In the genomic region with DNA sequence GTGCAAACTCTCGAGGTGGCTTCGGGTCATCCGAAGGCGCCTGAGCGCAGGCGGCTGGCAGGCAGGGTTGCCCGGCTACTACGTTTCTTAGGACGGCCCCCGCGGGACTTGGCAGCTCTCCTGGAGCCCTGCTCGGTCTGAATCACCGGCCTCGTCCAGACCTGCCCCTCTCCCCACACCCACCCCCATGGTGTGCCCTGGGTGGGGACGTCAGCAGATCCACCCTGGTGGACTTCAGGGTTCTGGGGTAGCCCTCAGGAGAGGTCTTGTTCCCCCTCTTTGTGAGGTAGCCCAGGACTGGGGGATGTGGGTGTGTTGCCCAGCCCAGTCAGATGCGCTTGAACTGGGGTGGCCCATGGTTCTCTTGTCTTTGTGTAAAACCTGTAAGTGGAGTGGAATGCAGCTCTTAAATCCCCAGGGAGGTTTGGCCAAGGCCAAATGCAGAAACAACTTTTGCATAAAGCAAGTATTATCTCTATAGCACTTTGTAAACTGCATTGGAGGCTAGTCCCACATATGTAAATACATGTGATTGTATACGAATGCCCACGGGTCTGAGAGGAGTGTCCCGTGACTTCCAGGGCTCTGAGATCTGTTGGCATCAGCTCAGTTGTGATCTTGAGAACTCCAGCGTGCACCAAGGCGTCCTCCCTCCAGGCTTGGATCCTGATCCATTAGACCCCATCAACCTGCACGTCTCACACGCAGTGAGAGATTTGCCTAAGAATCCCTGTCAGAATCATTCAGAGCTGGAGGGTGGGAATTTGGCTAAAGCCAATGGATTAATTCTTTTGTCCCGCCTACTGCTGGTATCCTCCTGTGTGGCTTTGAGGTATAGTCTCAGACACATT, we compare ENCODE assay signal across 8 cellular contexts. TPM values are rescaled to one million over a fixed set of nuclear protein-coding genes. Genes with fewer than 3 reads are reported as not detected.
A peak's percentile ranks its signal among the peaks of the same experiment; 100 is the strongest.
DNase-seq lines count a peak whose midpoint lies in the region; ATAC-seq and TF ChIP-seq lines count a peak whose summit lies in the region.

No MANE protein-coding gene starts in this region.

- H3K4me3 ChIP-seq in fibroblast of the aortic adventitia (ENCODE audit: low read depth, low read length) (peak overlapping the region; percentile 86), neural cell (ENCODE audit: low read length) (peak overlapping the region; percentile 96)

- H3K9me2 ChIP-seq in neural cell (ENCODE audit: insufficient read depth, low read length) = no peaks in the 10 kb centered on the region

- peaks cover 39% of the 10 kb centered on the region for H3K79me2 ChIP-seq in neural cell (replicated peaks; ENCODE audit: insufficient read depth, low read length)

- DNase-seq in activated naive CD4-positive, alpha-beta T cell treated with anti-CD3 and anti-CD28 coated beads, Interleukin-2, amount 10 ng/mL, durations not matched to agents 7 days and 5 days = no peak
- no peak for DNase-seq in activated naive CD4-positive, alpha-beta T cell treated with anti-CD3 and anti-CD28 coated beads, Interleukin-2, amount 50 U/mL, for 16 hours
- DNase-seq in fibroblast of the aortic adventitia (ENCODE audit: low read depth) (peak; percentile 86), NCI-H2171 (lab: John Stamatoyannopoulos, UW) (no peak)

- H3K9ac ChIP-seq in neural cell (ENCODE audit: low read length) = peak overlapping the region; percentile 95

- ATAC-seq in HG03565 (IDR thresholded peaks at IDR 0.05; ENCODE audit: unreplicated experiment) (no peak), GM19023 (IDR thresholded peaks at IDR 0.05; ENCODE audit: unreplicated experiment) (no peak)

- H3K27ac ChIP-seq in VCaP = peak overlapping the region; percentile 72
- no peak overlapping the region for H3K27ac ChIP-seq in neural cell (ENCODE audit: low read length)

- H3F3A ChIP-seq in neural cell (ENCODE audit: insufficient read depth, low read length, poor library complexity, severe bottlenecking) = peaks cover 2% of the 10 kb centered on the region

- H2AFZ ChIP-seq in neural cell (ENCODE audit: low read depth, low read length) = no peak overlapping the region

- H3K4me2 ChIP-seq in neural cell (ENCODE audit: low read length) = peak overlapping the region; percentile 67

- H3K4me3 Mint-ChIP-seq in activated naive CD4-positive, alpha-beta T cell treated with anti-CD3 and anti-CD28 coated beads, Interleukin-2, amount 10 ng/mL, durations not matched to agents 7 days and 5 days = peak overlapping the region; percentile 94

- TF ChIP-seq EP300 in neural cell (conservative IDR thresholded peaks at IDR 0.05; ENCODE audit: poor library complexity, severe bottlenecking) = no peak

- H3K9me3 Mint-ChIP-seq in activated naive CD4-positive, alpha-beta T cell treated with anti-CD3 and anti-CD28 coated beads, Interleukin-2, amount 10 ng/mL, durations not matched to agents 7 days and 5 days = no peaks in the 10 kb centered on the region

- TF ChIP-seq RAD21 in neural cell (conservative IDR thresholded peaks at IDR 0.05) = no peak

- H3K27ac Mint-ChIP-seq in activated naive CD4-positive, alpha-beta T cell treated with anti-CD3 and anti-CD28 coated beads, Interleukin-2, amount 10 ng/mL, durations not matched to agents 7 days and 5 days = peak overlapping the region; percentile 58

- no peaks in the 10 kb centered on the region for H3K9me3 ChIP-seq in neural cell (ENCODE audit: low read length)

- TF ChIP-seq CTCF in VCaP (conservative IDR thresholded peaks at IDR 0.05) (no peak), fibroblast of the aortic adventitia (IDR thresholded peaks at IDR 0.05; ENCODE audit: insufficient read depth, low read length) (no peak), neural cell (IDR thresholded peaks at IDR 0.05; ENCODE audit: poor library complexity, severe bottlenecking) (no peak)

- H3K27me3 ChIP-seq in neural cell (ENCODE audit: insufficient read depth, low read depth, low read length) = peaks cover 15% of the 10 kb centered on the region

- peaks cover 46% of the 10 kb centered on the region for H3K4me1 Mint-ChIP-seq in activated naive CD4-positive, alpha-beta T cell treated with anti-CD3 and anti-CD28 coated beads, Interleukin-2, amount 10 ng/mL, durations not matched to agents 7 days and 5 days

- CTCF ChIA-PET in activated naive CD4-positive, alpha-beta T cell treated with anti-CD3 and anti-CD28 coated beads, Interleukin-2, amount 10 ng/mL, durations not matched to agents 7 days and 5 days (lab: Charles Lee) = interaction anchor here (1.0 to 7.3 kb wide), 3 partner anchors 61 to 195 kb away, joined by 3 to 184 read pairs (median 3); no protein-coding TSS in a partner anchor

- no peaks in the 10 kb centered on the region for H4K20me1 ChIP-seq in neural cell (ENCODE audit: insufficient read depth)

- peaks cover 3% of the 10 kb centered on the region for H3K27me3 Mint-ChIP-seq in activated naive CD4-positive, alpha-beta T cell treated with anti-CD3 and anti-CD28 coated beads, Interleukin-2, amount 10 ng/mL, durations not matched to agents 7 days and 5 days

- H3K36me3 Mint-ChIP-seq in activated naive CD4-positive, alpha-beta T cell treated with anti-CD3 and anti-CD28 coated beads, Interleukin-2, amount 10 ng/mL, durations not matched to agents 7 days and 5 days = peaks cover 22% of the 10 kb centered on the region

- H3K36me3 ChIP-seq in neural cell (ENCODE audit: insufficient read depth, low read length) = no peaks in the 10 kb centered on the region

TF ChIP-seq in neural cell, 6 proteins besides CTCF, POLR2A, EP300 and RAD21:
- TF ChIP-seq TAF1 (IDR thresholded peaks at IDR 0.05; ENCODE audit: low read depth) = peak; percentile 5
- TF ChIP-seq MXI1 (conservative IDR thresholded peaks at IDR 0.05; ENCODE audit: poor library complexity, severe bottlenecking) = no peak
- TF ChIP-seq SMC3 (conservative IDR thresholded peaks at IDR 0.05; ENCODE audit: poor library complexity) = no peak
- TF ChIP-seq, protein P1, sequence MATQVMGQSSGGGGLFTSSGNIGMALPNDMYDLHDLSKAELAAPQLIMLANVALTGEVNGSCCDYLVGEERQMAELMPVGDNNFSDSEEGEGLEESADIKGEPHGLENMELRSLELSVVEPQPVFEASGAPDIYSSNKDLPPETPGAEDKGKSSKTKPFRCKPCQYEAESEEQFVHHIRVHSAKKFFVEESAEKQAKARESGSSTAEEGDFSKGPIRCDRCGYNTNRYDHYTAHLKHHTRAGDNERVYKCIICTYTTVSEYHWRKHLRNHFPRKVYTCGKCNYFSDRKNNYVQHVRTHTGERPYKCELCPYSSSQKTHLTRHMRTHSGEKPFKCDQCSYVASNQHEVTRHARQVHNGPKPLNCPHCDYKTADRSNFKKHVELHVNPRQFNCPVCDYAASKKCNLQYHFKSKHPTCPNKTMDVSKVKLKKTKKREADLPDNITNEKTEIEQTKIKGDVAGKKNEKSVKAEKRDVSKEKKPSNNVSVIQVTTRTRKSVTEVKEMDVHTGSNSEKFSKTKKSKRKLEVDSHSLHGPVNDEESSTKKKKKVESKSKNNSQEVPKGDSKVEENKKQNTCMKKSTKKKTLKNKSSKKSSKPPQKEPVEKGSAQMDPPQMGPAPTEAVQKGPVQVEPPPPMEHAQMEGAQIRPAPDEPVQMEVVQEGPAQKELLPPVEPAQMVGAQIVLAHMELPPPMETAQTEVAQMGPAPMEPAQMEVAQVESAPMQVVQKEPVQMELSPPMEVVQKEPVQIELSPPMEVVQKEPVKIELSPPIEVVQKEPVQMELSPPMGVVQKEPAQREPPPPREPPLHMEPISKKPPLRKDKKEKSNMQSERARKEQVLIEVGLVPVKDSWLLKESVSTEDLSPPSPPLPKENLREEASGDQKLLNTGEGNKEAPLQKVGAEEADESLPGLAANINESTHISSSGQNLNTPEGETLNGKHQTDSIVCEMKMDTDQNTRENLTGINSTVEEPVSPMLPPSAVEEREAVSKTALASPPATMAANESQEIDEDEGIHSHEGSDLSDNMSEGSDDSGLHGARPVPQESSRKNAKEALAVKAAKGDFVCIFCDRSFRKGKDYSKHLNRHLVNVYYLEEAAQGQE (IDR thresholded peaks at IDR 0.05; ENCODE audit: borderline replicate concordance) = no peak

RNA-seq across cellular contexts. Expression of a gene that starts 1.8 kb away (rescaled TPM):
- 9.4 and 23.0 TPM in 2 replicates for total RNA-seq in fibroblast of the aortic adventitia (ENCODE audit: low replicate concordance)
- polyA plus RNA-seq in neural cell = 33.4 and 36.2 TPM in 2 replicates
- 24.1 and 30.2 TPM in 2 replicates for polyA minus RNA-seq in neural cell
